ENCODE assay signal across 2 cellular contexts in genomic region chr4:177012918-177013545, GRCh38.
TF ChIP-seq lines count a peak whose summit lies in the region.

No MANE protein-coding gene starts in this region.

TF ChIP-seq in SK-N-SH, 30 proteins besides CTCF, POLR2A, EP300 and RAD21 (continued from another document):
- TF ChIP-seq REST (IDR thresholded peaks at IDR 0.05; ENCODE audit: low read depth, low read length) (no peak), MEF2A (IDR thresholded peaks at IDR 0.05; ENCODE audit: borderline replicate concordance, low read depth) (no peak), TCF12 (IDR thresholded peaks at IDR 0.05) (no peak), ELF1 (IDR thresholded peaks at IDR 0.05) (no peak), USF2 (IDR thresholded peaks at IDR 0.05; ENCODE audit: borderline replicate concordance, low read depth, low read length) (no peak), JUND (IDR thresholded peaks at IDR 0.05) (no peak), GABPA (IDR thresholded peaks at IDR 0.05; ENCODE audit: low read depth) (no peak), CHD2 (IDR thresholded peaks at IDR 0.05; ENCODE audit: low read length, partially characterized antibody) (no peak), TEAD4 (IDR thresholded peaks at IDR 0.05; ENCODE audit: borderline replicate concordance, insufficient read depth) (no peak), FOXM1 (IDR thresholded peaks at IDR 0.05; ENCODE audit: low read depth) (no peak), YY1 (IDR thresholded peaks at IDR 0.05; ENCODE audit: low read depth) (no peak), MXI1 (IDR thresholded peaks at IDR 0.05; ENCODE audit: low read depth, low read length) (no peak), RCOR1 (IDR thresholded peaks at IDR 0.05; ENCODE audit: low read length) (no peak), POLR2AphosphoS5 (IDR thresholded peaks at IDR 0.05; ENCODE audit: low read depth, low read length) (no peak), EZH2phosphoT487 (IDR thresholded peaks at IDR 0.05; ENCODE audit: borderline replicate concordance, low read depth) (no peak)
- TF ChIP-seq, protein P1, sequence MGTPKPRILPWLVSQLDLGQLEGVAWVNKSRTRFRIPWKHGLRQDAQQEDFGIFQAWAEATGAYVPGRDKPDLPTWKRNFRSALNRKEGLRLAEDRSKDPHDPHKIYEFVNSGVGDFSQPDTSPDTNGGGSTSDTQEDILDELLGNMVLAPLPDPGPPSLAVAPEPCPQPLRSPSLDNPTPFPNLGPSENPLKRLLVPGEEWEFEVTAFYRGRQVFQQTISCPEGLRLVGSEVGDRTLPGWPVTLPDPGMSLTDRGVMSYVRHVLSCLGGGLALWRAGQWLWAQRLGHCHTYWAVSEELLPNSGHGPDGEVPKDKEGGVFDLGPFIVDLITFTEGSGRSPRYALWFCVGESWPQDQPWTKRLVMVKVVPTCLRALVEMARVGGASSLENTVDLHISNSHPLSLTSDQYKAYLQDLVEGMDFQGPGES (IDR thresholded peaks at IDR 0.05; ENCODE audit: low read depth, low read length), result no peak

TF ChIP-seq in IMR-90, 13 proteins besides CTCF, POLR2A, EP300 and RAD21 (continued from another document):
- TF ChIP-seq USF2 (IDR thresholded peaks at IDR 0.05; ENCODE audit: low read depth, low read length), result no peak
- no peak for TF ChIP-seq MXI1 (IDR thresholded peaks at IDR 0.05; ENCODE audit: borderline replicate concordance, low read depth, low read length)
- no peak for TF ChIP-seq SMC3 (IDR thresholded peaks at IDR 0.05; ENCODE audit: low read depth, low read length)
- no peak for TF ChIP-seq MAZ (IDR thresholded peaks at IDR 0.05; ENCODE audit: borderline replicate concordance, low read depth, low read length)
- TF ChIP-seq MAFK (IDR thresholded peaks at IDR 0.05; ENCODE audit: low read depth, low read length), result no peak
TF ChIP-seq in IMR-90: peak in this region for 0.
